In the genomic region with DNA sequence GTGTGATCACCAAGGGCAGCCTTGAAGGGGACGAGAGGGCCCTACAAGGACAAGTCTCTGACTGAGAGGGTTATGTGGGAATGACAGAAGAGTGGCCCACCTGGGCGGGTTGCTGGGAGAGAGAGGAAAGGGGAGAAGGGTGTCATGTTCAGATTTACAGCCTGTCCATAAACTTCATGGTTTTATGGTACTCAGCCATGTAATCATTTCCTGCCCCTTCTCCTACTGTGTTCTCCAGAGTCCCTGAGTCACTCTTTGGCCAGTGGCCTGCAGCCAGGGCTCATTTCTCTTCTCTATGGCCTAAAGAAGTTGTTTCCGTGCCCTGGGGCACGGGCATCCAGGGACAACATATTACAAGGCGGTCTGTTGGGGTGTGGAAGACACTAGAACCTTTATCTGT, we compare ENCODE assay signal across 10 cellular contexts. TPM values are rescaled to one million over a fixed set of nuclear protein-coding genes. Genes with fewer than 3 reads are reported as not detected.
DNase-seq lines count a peak whose midpoint lies in the region; TF ChIP-seq lines count a peak whose summit lies in the region.
"Had no signal": no experiment of that assay in that cellular context is flagged by ENCODE, and none has a peak within 500 bp of the region (broad histone marks: within the 10 kb centered on the region; RNA-seq: fewer than 3 reads in every experiment).

No MANE protein-coding gene starts in this region.

- in situ Hi-C loops in ACHN (cut with HindIII; ENCODE audit: low pct_ligation_motif_present, low pct_unique_long_range_greater_than_20kb, low sequenced_read_pairs): no loop called here

- TF ChIP-seq CTCF in HFF-Myc (IDR thresholded peaks at IDR 0.05; ENCODE audit: low read depth, low read length, missing control alignments) (no peak), ascending aorta (IDR thresholded peaks at IDR 0.05) (no peak), kidney epithelial cell (IDR thresholded peaks at IDR 0.05; ENCODE audit: insufficient read depth, low read length, poor library complexity, severe bottlenecking) (no peak)

- no peaks in the 10 kb centered on the region for H3K27me3 ChIP-seq in ascending aorta
- no peaks in the 10 kb centered on the region for H3K27me3 ChIP-seq in kidney epithelial cell (ENCODE audit: control insufficient read depth, insufficient read depth, low read length)

- DNase-seq in ACHN: peak; percentile 88
- DNase-seq in HFF-Myc (ENCODE audit: extremely low read depth, low read depth): peak; percentile 85
- DNase-seq in ascending aorta (ENCODE audit: low spot score in 2 of 2): peak; percentile 27 to 83
- peak; percentile 70 for DNase-seq in kidney epithelial cell (ENCODE audit: low read depth)
- no peak for DNase-seq in activated CD8-positive, alpha-beta memory T cell treated with anti-CD3 and anti-CD28 coated beads, Interleukin-2, amount 50 U/mL, for 4 hours
- no peak for DNase-seq in cerebellar nuclear complex (lab: John Stamatoyannopoulos, UW)
- no peak for DNase-seq in substantia nigra (lab: John Stamatoyannopoulos, UW)
- DNase-seq in stimulated activated CD8-positive, alpha-beta memory T cell treated with anti-CD3 and anti-CD28 coated beads, Interleukin-4, amount 100 ng/mL, for 48 hours: no peak
- DNase-seq: glutamatergic neuron had no signal

- peaks cover 0 to 11% of the 10 kb centered on the region in 2 donors for H3K4me1 ChIP-seq in ascending aorta

- no peaks in the 10 kb centered on the region for H3K9me3 ChIP-seq in ascending aorta

- H3K27ac ChIP-seq in ascending aorta (peak overlapping the region; percentile 46 to 66), substantia nigra (ENCODE audit: low read depth, low read length, poor library complexity, severe bottlenecking) (no peak overlapping the region)
- H3K27ac ChIP-seq: parathyroid adenoma had no signal

- H3K36me3 ChIP-seq in ascending aorta (no peaks in the 10 kb centered on the region), kidney epithelial cell (ENCODE audit: control insufficient read depth, insufficient read depth, low read length) (no peaks in the 10 kb centered on the region)

- H3K4me3 ChIP-seq in HFF-Myc (replicated peaks; ENCODE audit: low read depth, low read length) (no peak overlapping the region), ascending aorta (no peak overlapping the region), kidney epithelial cell (ENCODE audit: low read depth, low read length) (no peak overlapping the region)

- intact Hi-C loops in ascending aorta (cut with DNase I): no loop called here

RNA-seq across cellular contexts. Expression of gene DDX47, which starts 26.7 kb away (rescaled TPM):
- total RNA-seq in ascending aorta (36.4 TPM), kidney epithelial cell (59.0 and 63.7 TPM in 2 replicates)

RNA-seq across cellular contexts. Expression of gene GPRC5A, which starts 51.5 kb away (rescaled TPM):
- 23.8 TPM for total RNA-seq in ascending aorta
- total RNA-seq in kidney epithelial cell: 28.7 and 48.1 TPM in 2 replicates

RNA-seq across cellular contexts. Expression of gene APOLD1, which starts 54.4 kb away (rescaled TPM):
- total RNA-seq in ascending aorta (189 TPM), kidney epithelial cell (1.4 and 2.0 TPM in 2 replicates)

Comparison
In these comparisons a context has a peak if more than half of its experiments do, and no peak if none do; other contexts are left out.
1. DNase-seq: peak in ACHN (single experiment), HFF-Myc (single experiment), ascending aorta (2 of 2) and kidney epithelial cell (single experiment); none in activated CD8-positive, alpha-beta memory T cell treated with anti-CD3 and anti-CD28 coated beads, Interleukin-2, amount 50 U/mL, for 4 hours (single experiment), cerebellar nuclear complex (0 of 2), substantia nigra (0 of 49) and stimulated activated CD8-positive, alpha-beta memory T cell treated with anti-CD3 and anti-CD28 coated beads, Interleukin-4, amount 100 ng/mL, for 48 hours (single experiment).
2. RNA of gene APOLD1, which starts 54.4 kb away (total RNA-seq): 189 TPM in ascending aorta (single experiment); 1.4 to 2.0 TPM in kidney epithelial cell; every median in the first group is over 10 times any median in the second.